14 cellular contexts compared by ENCODE assay signal in genomic region chr14:22846811-22847307, GRCh38. TPM values are rescaled to one million over a fixed set of nuclear protein-coding genes. Genes with fewer than 3 reads are reported as not detected.
DNase-seq lines count a peak whose midpoint lies in the region; ATAC-seq and TF ChIP-seq lines count a peak whose summit lies in the region.
"Had no signal": no experiment of that assay in that cellular context is flagged by ENCODE, and none has a peak within 500 bp of the region (broad histone marks: within the 10 kb centered on the region; RNA-seq: fewer than 3 reads in every experiment).

No MANE protein-coding gene starts in this region.

- H3K36me3 ChIP-seq in brain microvascular endothelial cell (replicated peaks) = peaks cover 52% of the 10 kb centered on the region
- H3K36me3 ChIP-seq in mesodermal cell (ENCODE audit: control insufficient read depth, insufficient read depth, low read length) = peaks cover 51% of the 10 kb centered on the region
- H3K36me3 ChIP-seq: cardiac muscle cell had no signal

- WGBS in mesodermal cell (ENCODE audit: insufficient coverage in 2 of 2), 2 experiments = 89 to 94% methylated on average over 11 of the region's 11 CpGs

- H3K27ac Mint-ChIP-seq in stimulated activated memory B cell treated with anti-CD40 and anti-IgM and Interleukin-4, amounts not matched to agents 10 μg/mL and 1 μg/mL and 100 μg/mL, for 72 hours = peak overlapping the region; percentile 77
- H3K27ac Mint-ChIP-seq: immature natural killer cell had no signal

- in situ Hi-C loops in brain microvascular endothelial cell (cut with HindIII; ENCODE audit: low pct_ligation_motif_present, low sequenced_read_pairs) = no loop called here

- H3K27me3 ChIP-seq in brain microvascular endothelial cell (replicated peaks) = no peaks in the 10 kb centered on the region
- H3K27me3 ChIP-seq: cardiac muscle cell, pancreas had no signal

- H3K4me3 Mint-ChIP-seq in stimulated activated memory B cell treated with anti-CD40 and anti-IgM and Interleukin-4, amounts not matched to agents 10 μg/mL and 1 μg/mL and 100 μg/mL, for 72 hours = no peak overlapping the region
- H3K4me3 Mint-ChIP-seq: immature natural killer cell had no signal

- TF ChIP-seq CTCF in GM10266 (IDR thresholded peaks at IDR 0.05; ENCODE audit: control insufficient read depth, insufficient read depth, low read depth, missing control alignments) (no peak), brain microvascular endothelial cell (IDR thresholded peaks at IDR 0.05; ENCODE audit: low read depth, low read length, missing control alignments) (peak; percentile 23)

- no peak overlapping the region for H3K4me3 ChIP-seq in brain microvascular endothelial cell (ENCODE audit: low read depth, low read length)
- no peak overlapping the region for H3K4me3 ChIP-seq in mesodermal cell (ENCODE audit: extremely low read depth, insufficient read depth, low read length, poor library complexity, severe bottlenecking)
- H3K4me3 ChIP-seq: cardiac muscle cell, pancreas had no signal

- H3K9me3 ChIP-seq in mesodermal cell (ENCODE audit: control insufficient read depth, low read length) = no peaks in the 10 kb centered on the region
- H3K9me3 ChIP-seq: pancreas had no signal

- peaks cover 37% of the 10 kb centered on the region for H3K4me1 ChIP-seq in mesodermal cell (ENCODE audit: control insufficient read depth, insufficient read depth, low read length, poor library complexity, severe bottlenecking)

- H3K4me1 Mint-ChIP-seq in stimulated activated memory B cell treated with anti-CD40 and anti-IgM and Interleukin-4, amounts not matched to agents 10 μg/mL and 1 μg/mL and 100 μg/mL, for 72 hours = peaks cover 19% of the 10 kb centered on the region

- H3K27me3 Mint-ChIP-seq in stimulated activated memory B cell treated with anti-CD40 and anti-IgM and Interleukin-4, amounts not matched to agents 10 μg/mL and 1 μg/mL and 100 μg/mL, for 72 hours = peaks cover 25% of the 10 kb centered on the region

- peak overlapping the region; percentile 2 for H3K27ac ChIP-seq in brain microvascular endothelial cell
- peak overlapping the region; percentile 45 for H3K27ac ChIP-seq in mesodermal cell (ENCODE audit: low read depth, low read length, severe bottlenecking)
- H3K27ac ChIP-seq: cardiac muscle cell had no signal

- ATAC-seq in stimulated activated memory B cell treated with anti-CD40 and anti-IgM and Interleukin-4, amounts not matched to agents 10 μg/mL and 1 μg/mL and 100 μg/mL, for 72 hours = no peak
- no peak for ATAC-seq in GM21515 (IDR thresholded peaks at IDR 0.05; ENCODE audit: unreplicated experiment)
- ATAC-seq in HG03097 (IDR thresholded peaks at IDR 0.05; ENCODE audit: low FRiP score, unreplicated experiment) = no peak
- ATAC-seq in HG03521 (IDR thresholded peaks at IDR 0.05; ENCODE audit: unreplicated experiment) = no peak
- ATAC-seq: pancreas had no signal

- no peaks in the 10 kb centered on the region for H3K9me3 Mint-ChIP-seq in stimulated activated memory B cell treated with anti-CD40 and anti-IgM and Interleukin-4, amounts not matched to agents 10 μg/mL and 1 μg/mL and 100 μg/mL, for 72 hours
- H3K9me3 Mint-ChIP-seq: immature natural killer cell had no signal

- DNase-seq in GM10266 (ENCODE audit: extremely low spot score) (peak; percentile 16), brain microvascular endothelial cell (no peak), amniotic stem cell (lab: John Stamatoyannopoulos, UW) (no peak)
- DNase-seq: C1 segment of cervical spinal cord, immature natural killer cell, NCI-H1092, NCI-H510A, pancreas had no signal

- no peaks in the 10 kb centered on the region for H3K36me3 Mint-ChIP-seq in stimulated activated memory B cell treated with anti-CD40 and anti-IgM and Interleukin-4, amounts not matched to agents 10 μg/mL and 1 μg/mL and 100 μg/mL, for 72 hours
- H3K36me3 Mint-ChIP-seq: immature natural killer cell had no signal

RNA-seq across cellular contexts. Expression of gene MMP14, which starts 10.5 kb away (rescaled TPM):
- polyA plus RNA-seq in mesodermal cell (2013, experiment 1 of 2) = 340 TPM
- polyA plus RNA-seq in mesodermal cell (2013, experiment 2 of 2) = 281 TPM
- polyA plus RNA-seq: immature natural killer cell had no signal

RNA-seq across cellular contexts. Expression of gene MRPL52, which starts 17.2 kb away (rescaled TPM):
- polyA plus RNA-seq in mesodermal cell (2013, experiment 1 of 2) = 158 TPM
- polyA plus RNA-seq in mesodermal cell (2013, experiment 2 of 2) = 156 TPM

RNA-seq across cellular contexts. Expression of gene LRP10, which starts 24.7 kb away (rescaled TPM):
- polyA plus RNA-seq in mesodermal cell (2013, experiment 1 of 2) = 64.8 TPM
- 49.4 TPM for polyA plus RNA-seq in mesodermal cell (2013, experiment 2 of 2)

RNA-seq across cellular contexts. Expression of gene SLC7A7, which starts 31.6 kb away (rescaled TPM):
- polyA plus RNA-seq in mesodermal cell (2013, experiment 1 of 2) = 11.4 TPM
- 11.6 TPM for polyA plus RNA-seq in mesodermal cell (2013, experiment 2 of 2)

RNA-seq across cellular contexts. Expression of gene REM2, which starts 36.2 kb away (rescaled TPM):
- 1.9 TPM for polyA plus RNA-seq in mesodermal cell (2013, experiment 1 of 2)
- polyA plus RNA-seq in mesodermal cell (2013, experiment 2 of 2) = 1.5 TPM
